In genomic region chr2:128410758-128411215, GRCh38 we compare ENCODE assay signal across 27 cellular contexts.
"Had no signal": no experiment of that assay in that cellular context is flagged by ENCODE, and none has a peak within 500 bp of the region (broad histone marks: within the 10 kb centered on the region; RNA-seq: fewer than 3 reads in every experiment).

No MANE protein-coding gene starts in this region.

- H3K27ac Mint-ChIP-seq: activated CD4-positive, alpha-beta memory T cell treated with anti-CD3 and anti-CD28 coated beads for 36 hours; activated naive CD4-positive, alpha-beta T cell treated with anti-CD3 and anti-CD28 coated beads, Interleukin-2, amount 50 U/mL, for 24 hours; mesothelial cell of epicardium; stimulated activated naive CD8-positive, alpha-beta T cell treated with anti-CD3 and anti-CD28 coated beads, Interleukin-15, Interleukin-2, amounts not matched to agents 100 ng/mL and 50 ng/mL, for 24 hours; T-cell; WTC11 had no signal

- H3K27me3 ChIP-seq: ascending aorta, breast epithelium, hepatocyte, suprapubic skin, transverse colon had no signal

- H3K79me2 ChIP-seq: hepatocyte had no signal

- DNase-seq: activated CD4-positive, alpha-beta memory T cell treated with anti-CD3 and anti-CD28 coated beads for 36 hours; activated CD4-positive, alpha-beta T cell treated with anti-CD3 and anti-CD28 coated beads for 4 hours; activated gamma-delta T cell; activated T-cell treated with anti-CD3 and anti-CD28 coated beads, Interleukin-2, amount 50 U/mL, for 48 hours; cerebellar nuclear complex; effector CD8-positive, alpha-beta T cell; foreskin fibroblast; left cardiac atrium; lower lobe of right lung; occipital lobe; right cardiac atrium; stimulated activated CD4-positive, alpha-beta T cell treated with anti-CD3 and anti-CD28 coated beads, Interleukin-15, amount 100 ng/mL, for 24 hours; stimulated activated CD4-positive, alpha-beta T cell treated with anti-CD3 and anti-CD28 coated beads, Interleukin-2, amount 100 ng/mL, for 48 hours; T-cell; transverse colon had no signal

- H2AFZ ChIP-seq: hepatocyte had no signal

- H3K9me3 ChIP-seq: ascending aorta, lower lobe of right lung, prostate gland, suprapubic skin, transverse colon had no signal

- H3K27me3 Mint-ChIP-seq: activated CD4-positive, alpha-beta memory T cell treated with anti-CD3 and anti-CD28 coated beads for 36 hours; activated naive CD4-positive, alpha-beta T cell treated with anti-CD3 and anti-CD28 coated beads, Interleukin-2, amount 50 U/mL, for 24 hours; stimulated activated naive CD8-positive, alpha-beta T cell treated with anti-CD3 and anti-CD28 coated beads, Interleukin-15, Interleukin-2, amounts not matched to agents 100 ng/mL and 50 ng/mL, for 24 hours had no signal

- H3K36me3 ChIP-seq: ascending aorta, breast epithelium, lower lobe of right lung, prostate gland, suprapubic skin, transverse colon had no signal

- H3K9me3 Mint-ChIP-seq: activated CD4-positive, alpha-beta memory T cell treated with anti-CD3 and anti-CD28 coated beads for 36 hours; activated naive CD4-positive, alpha-beta T cell treated with anti-CD3 and anti-CD28 coated beads, Interleukin-2, amount 50 U/mL, for 24 hours; stimulated activated naive CD8-positive, alpha-beta T cell treated with anti-CD3 and anti-CD28 coated beads, Interleukin-15, Interleukin-2, amounts not matched to agents 100 ng/mL and 50 ng/mL, for 24 hours; T-cell had no signal

- H3K4me1 ChIP-seq: ascending aorta, breast epithelium, lower lobe of right lung, prostate gland, transverse colon had no signal

- H3K4me2 ChIP-seq: hepatocyte had no signal

- H3K4me3 Mint-ChIP-seq: activated CD4-positive, alpha-beta memory T cell treated with anti-CD3 and anti-CD28 coated beads for 36 hours; activated naive CD4-positive, alpha-beta T cell treated with anti-CD3 and anti-CD28 coated beads, Interleukin-2, amount 50 U/mL, for 24 hours; mesothelial cell of epicardium; nephron; stimulated activated naive CD8-positive, alpha-beta T cell treated with anti-CD3 and anti-CD28 coated beads, Interleukin-15, Interleukin-2, amounts not matched to agents 100 ng/mL and 50 ng/mL, for 24 hours; T-cell; WTC11 had no signal

- H3K4me1 Mint-ChIP-seq: activated naive CD4-positive, alpha-beta T cell treated with anti-CD3 and anti-CD28 coated beads, Interleukin-2, amount 50 U/mL, for 24 hours; T-cell had no signal

- H3K4me3 ChIP-seq: ascending aorta, breast epithelium, hepatocyte, lower lobe of right lung, prostate gland, SK-N-MC, skin epidermis, suprapubic skin, transverse colon had no signal

- H3K36me3 Mint-ChIP-seq: activated CD4-positive, alpha-beta memory T cell treated with anti-CD3 and anti-CD28 coated beads for 36 hours; activated naive CD4-positive, alpha-beta T cell treated with anti-CD3 and anti-CD28 coated beads, Interleukin-2, amount 50 U/mL, for 24 hours; mesothelial cell of epicardium; T-cell had no signal

- H3K27ac ChIP-seq: ascending aorta, breast epithelium, hepatocyte, lower lobe of right lung, prostate gland, SK-N-MC, skin epidermis, suprapubic skin, transverse colon had no signal

- ATAC-seq: left cardiac atrium, lower lobe of right lung, right cardiac atrium, T-cell, WTC11 had no signal
